21 cellular contexts compared by ENCODE assay signal in genomic region chr12:51189790-51190355, GRCh38.
"Had no signal": no experiment of that assay in that cellular context is flagged by ENCODE, and none has a peak within 500 bp of the region (broad histone marks: within the 10 kb centered on the region; RNA-seq: fewer than 3 reads in every experiment).

No MANE protein-coding gene starts in this region.

- H3K9me3 ChIP-seq: adrenal gland had no signal

- DNase-seq: activated CD4-positive, alpha-beta T cell treated with anti-CD3 and anti-CD28 coated beads for 4 hours; activated CD8-positive, alpha-beta memory T cell treated with anti-CD3 and anti-CD28 coated beads, Interleukin-2, amount 50 U/mL, for 4 hours; activated CD8-positive, alpha-beta T cell treated with anti-CD3 and anti-CD28 coated beads for 36 hours; activated gamma-delta T cell treated with Interleukin-2 at 50 U/mL for 16 hours; activated naive CD4-positive, alpha-beta T cell treated with anti-CD3 and anti-CD28 coated beads, Interleukin-2, amount 10 ng/mL, durations not matched to agents 7 days and 5 days; activated naive CD8-positive, alpha-beta T cell treated with anti-CD3 and anti-CD28 coated beads, Interleukin-2, amount 10 ng/mL, durations not matched to agents 7 days and 5 days; activated T-cell treated with anti-CD3 and anti-CD28 coated beads, Interleukin-2, amount 50 U/mL, for 72 hours; adrenal gland; anterior cingulate cortex; MM.1S; NCI-H1105; NCI-H1436; NCI-H1694 treated with DMSO at 0.1 percent for 48 hours; NCI-H2029 treated with DMSO at 0.1 percent for 48 hours; NCI-H510A treated with DMSO at 0.1 percent for 48 hours; NCI-H69; NK-92 treated with Interleukin-12 subunit alpha and Interleukin-12 subunit beta, amount 100 ng/mL, for 24 hours; PC-3; SHP77 had no signal

- H3K27me3 ChIP-seq: adrenal gland had no signal

- FAIRE-seq: RCC 7860 had no signal

- ATAC-seq: activated CD4-positive, CD25-positive, alpha-beta regulatory T cell treated with anti-CD3 and anti-CD28 coated beads, Interleukin-2, amount 50 U/mL, for 24 hours; activated CD8-positive, alpha-beta T cell treated with anti-CD3 and anti-CD28 coated beads for 36 hours; activated T-cell treated with anti-CD3 and anti-CD28 coated beads, Interleukin-2, amount 50 U/mL, for 72 hours; PC-3 had no signal

- H3K27ac ChIP-seq: adrenal gland had no signal

- H3K4me3 ChIP-seq: adrenal gland had no signal
